In the genomic region with DNA sequence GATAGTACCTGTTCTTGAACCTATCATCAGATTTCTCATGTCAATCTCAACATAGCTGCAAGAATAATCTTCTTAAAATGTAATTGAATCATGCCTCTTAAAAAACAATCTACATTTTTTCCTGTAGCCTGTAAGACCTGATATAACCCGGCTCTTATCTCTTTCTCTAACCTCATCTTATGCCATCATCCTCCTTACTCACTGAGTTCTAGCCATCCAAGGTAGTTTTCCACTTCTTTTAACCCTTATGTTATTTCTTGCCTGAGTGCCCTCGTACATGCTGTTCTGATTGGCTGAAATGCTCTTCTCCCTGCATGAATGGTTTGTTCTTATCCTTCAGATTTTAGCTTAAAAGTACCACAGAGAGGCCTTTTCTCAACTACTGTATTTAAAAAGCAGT, we compare ENCODE assay signal across 24 cellular contexts.
"Had no signal": no experiment of that assay in that cellular context is flagged by ENCODE, and none has a peak within 500 bp of the region (broad histone marks: within the 10 kb centered on the region; RNA-seq: fewer than 3 reads in every experiment).

No MANE protein-coding gene starts in this region.

- H3K9me3 Mint-ChIP-seq: activated T-cell treated with anti-CD3 and anti-CD28 coated beads, Interleukin-2, amount 50 U/mL, for 72 hours; natural killer cell had no signal

- H3K4me3 Mint-ChIP-seq: activated naive CD8-positive, alpha-beta T cell; activated T-cell treated with anti-CD3 and anti-CD28 coated beads, Interleukin-2, amount 50 U/mL, for 72 hours; natural killer cell had no signal

- DNase-seq: activated CD4-positive, alpha-beta T cell treated with anti-CD3 and anti-CD28 coated beads for 4 hours; activated CD4-positive, alpha-beta T cell treated with anti-CD3 and anti-CD28 coated beads, Interleukin-2, amount 50 U/mL, for 4 hours; activated effector memory CD4-positive, alpha-beta T cell treated with Interleukin-2 at 50 U/mL for 16 hours; activated naive CD4-positive, alpha-beta T cell treated with Interleukin-2 at 50 U/mL for 16 hours; activated T-cell treated with anti-CD3 and anti-CD28 coated beads for 4 hours; activated T-cell treated with anti-CD3 and anti-CD28 coated beads, Interleukin-2, amount 50 U/mL, for 72 hours; aorta; body of pancreas; cerebellar nuclear complex; colonic mucosa; effector CD8-positive, alpha-beta T cell; left ventricle myocardium inferior; mesendoderm; natural killer cell; retina; stimulated activated CD4-positive, alpha-beta T cell treated with anti-CD3 and anti-CD28 coated beads, Interleukin-12 subunit alpha, Interleukin-12 subunit beta, amount 100 ng/mL, for 4 hours; stimulated activated CD4-positive, alpha-beta T cell treated with anti-CD3 and anti-CD28 coated beads, Interleukin-4, amount 100 ng/mL, for 1 hour; stimulated activated naive CD8-positive, alpha-beta T cell treated with anti-CD3 and anti-CD28 coated beads, Interleukin-15, Interleukin-2, amounts not matched to agents 100 U/mL and 50 U/mL, for 24 hours; testis had no signal

- H3K4me3 ChIP-seq: body of pancreas, colonic mucosa, left ventricle myocardium inferior, lung, skin epidermis, testis had no signal

- H3K27ac ChIP-seq: body of pancreas, colonic mucosa, left ventricle myocardium inferior, testis had no signal

- H3K27me3 ChIP-seq: body of pancreas, colonic mucosa, testis had no signal

- H3K9me3 ChIP-seq: body of pancreas, colonic mucosa, left ventricle myocardium inferior, testis had no signal

- ATAC-seq: activated T-cell treated with anti-CD3 and anti-CD28 coated beads, Interleukin-2, amount 50 U/mL, for 72 hours; body of pancreas; natural killer cell; sciatic nerve; stimulated activated naive CD8-positive, alpha-beta T cell treated with anti-CD3 and anti-CD28 coated beads, Interleukin-15, Interleukin-2, amounts not matched to agents 100 U/mL and 50 U/mL, for 24 hours had no signal

- H3K4me1 ChIP-seq: body of pancreas, colonic mucosa, left ventricle myocardium inferior, testis had no signal

- H3K4me1 Mint-ChIP-seq: natural killer cell had no signal

- H3K27me3 Mint-ChIP-seq: activated naive CD8-positive, alpha-beta T cell; progenitor cell of endocrine pancreas had no signal

- H3K27ac Mint-ChIP-seq: activated naive CD8-positive, alpha-beta T cell; activated T-cell treated with anti-CD3 and anti-CD28 coated beads, Interleukin-2, amount 50 U/mL, for 72 hours; natural killer cell; progenitor cell of endocrine pancreas had no signal
